ENCODE assay signal across 12 cellular contexts in genomic region chr17:6507535-6507934, GRCh38. TPM values are rescaled to one million over a fixed set of nuclear protein-coding genes. Genes with fewer than 3 reads are reported as not detected.
DNase-seq lines count a peak whose midpoint lies in the region; ATAC-seq, FAIRE-seq and TF ChIP-seq lines count a peak whose summit lies in the region.
"Had no signal": no experiment of that assay in that cellular context is flagged by ENCODE, and none has a peak within 500 bp of the region (broad histone marks: within the 10 kb centered on the region; RNA-seq: fewer than 3 reads in every experiment).

No MANE protein-coding gene starts in this region.

- no peak overlapping the region for H3K9ac ChIP-seq in colonic mucosa (ENCODE audit: low read depth in 2 of 2, low read length in 2 of 2)
- H3K9ac ChIP-seq: parathyroid adenoma had no signal

- H3K4me1 ChIP-seq in colonic mucosa, result no peaks in the 10 kb centered on the region
- H3K4me1 ChIP-seq: parathyroid adenoma had no signal

- POLR2A ChIA-PET in AG04449 (lab: Yijun Ruan, JAX), result no interaction called here

- CTCF ChIA-PET in AG04449 (lab: Yijun Ruan, JAX), result interaction anchor here (1.6 kb wide), 1 partner anchor 15 kb away, joined by 4 read pairs; no protein-coding TSS in a partner anchor

- H3K27ac ChIP-seq in colonic mucosa, result no peak overlapping the region
- H3K27ac ChIP-seq: parathyroid adenoma had no signal

- ATAC-seq in GM19455 (IDR thresholded peaks at IDR 0.05; ENCODE audit: unreplicated experiment) (no peak), HG03571 (IDR thresholded peaks at IDR 0.05; ENCODE audit: unreplicated experiment) (no peak)
- ATAC-seq: CD8-positive, alpha-beta T cell had no signal

- H3K4me3 ChIP-seq in AG04449 (ENCODE audit: low read depth, low read length), result no peak overlapping the region
- no peak overlapping the region for H3K4me3 ChIP-seq in colonic mucosa

- peak; percentile 86 for FAIRE-seq in HTR-8/SVneo (lab: Jason Lieb, UNC)

- no peaks in the 10 kb centered on the region for H3K36me3 ChIP-seq in colonic mucosa

- intact Hi-C loops in colonic mucosa (cut with DNase I), result no loop called here

- H3K9me3 ChIP-seq in colonic mucosa, result no peaks in the 10 kb centered on the region

- DNase-seq in AG04449 (ENCODE audit: low read depth, low spot score) (peak; percentile 29), HTR-8/SVneo (ENCODE audit: insufficient read length, low spot score) (peak; percentile 90), colonic mucosa (peak; percentile 39), lung microvascular endothelial cell (ENCODE audit: low read depth in 2 of 2) (peak; percentile 83 to 89), NOMO-1 (lab: John Stamatoyannopoulos, UW; ENCODE audit: unreplicated experiment in 2 of 2) (no peak), OCI-M1 (lab: John Stamatoyannopoulos, UW) (no peak)
- DNase-seq: activated B cell treated with CpG ODN at 0.5 μM for 24 hours; CD8-positive, alpha-beta T cell; NCI-H82 had no signal

- TF ChIP-seq CTCF in AG04449 (IDR thresholded peaks at IDR 0.05; ENCODE audit: insufficient read depth, low read length, missing control alignments) (no peak), colonic mucosa (IDR thresholded peaks at IDR 0.05) (no peak)

- no peaks in the 10 kb centered on the region for H3K27me3 ChIP-seq in colonic mucosa

RNA-seq across cellular contexts. Expression of gene PITPNM3, which starts 48.8 kb away (rescaled TPM):
- total RNA-seq in colonic mucosa (10 to 100 TPM; 11.3 to 18.2 TPM), lung microvascular endothelial cell (0.20 and 0.22 TPM in 2 replicates)

Comparison
In these comparisons a context has a peak if more than half of its experiments do, and no peak if none do; other contexts are left out.
1. DNase-seq: peak in AG04449 (single experiment), HTR-8/SVneo (single experiment), colonic mucosa (single experiment) and lung microvascular endothelial cell (2 of 2); none in NOMO-1 (0 of 2) and OCI-M1 (single experiment).
2. RNA of gene PITPNM3, which starts 48.8 kb away (total RNA-seq): 11.3 to 18.2 TPM in colonic mucosa; 0.20 to 0.22 TPM in lung microvascular endothelial cell; every median in the first group is over 10 times any median in the second.